Comparison of ENCODE assay signal across 18 cellular contexts in genomic region chr1:81313289-81313688, GRCh38.
DNase-seq lines count a peak whose midpoint lies in the region; ATAC-seq, FAIRE-seq and TF ChIP-seq lines count a peak whose summit lies in the region.
"Had no signal": no experiment of that assay in that cellular context is flagged by ENCODE, and none has a peak within 500 bp of the region (broad histone marks: within the 10 kb centered on the region; RNA-seq: fewer than 3 reads in every experiment).

No MANE protein-coding gene starts in this region.

- intact Hi-C loops in HepG2 (cut with micrococcal nuclease; ENCODE audit: unreplicated experiment) (no loop called here), right lobe of liver (cut with DNase I) (no loop called here)

- H2AFZ ChIP-seq in HepG2 (ENCODE audit: low read length), result no peak overlapping the region
- peak overlapping the region; percentile 9 for H2AFZ ChIP-seq in smooth muscle cell (ENCODE audit: low read depth)

- POLR2A ChIA-PET in HepG2 (lab: Yijun Ruan, JAX), result no interaction called here
- POLR2A ChIA-PET in RWPE1 (lab: Yijun Ruan, JAX; ENCODE audit: low non-redundant PET), result no interaction called here

- TF ChIP-seq RAD21 in HepG2 (CRISPR knock-in tag; IDR thresholded peaks at IDR 0.05), result no peak

- no peak for TF ChIP-seq POLR2A in HepG2 (IDR thresholded peaks at IDR 0.05; ENCODE audit: insufficient read depth in 1 of 2, low read depth in 2 of 2, low read length in 2 of 2)
- no peak for TF ChIP-seq POLR2A in right lobe of liver (IDR thresholded peaks at IDR 0.05)

- CTCF ChIA-PET in HepG2 (lab: Yijun Ruan, JAX; ENCODE audit: low intra/inter-chr PET ratio, low total read pairs), result no interaction called here
- CTCF ChIA-PET in RWPE1 (lab: Yijun Ruan, JAX), result no interaction called here

- H3K4me1 ChIP-seq in HepG2 (ENCODE audit: insufficient read depth, low read length), result no peaks in the 10 kb centered on the region
- H3K4me1 ChIP-seq in right lobe of liver, result no peaks in the 10 kb centered on the region
- peaks cover 81% of the 10 kb centered on the region for H3K4me1 ChIP-seq in HUES64 (ENCODE audit: insufficient read depth, low read length)
- peaks cover 0 to 7% of the 10 kb centered on the region in 2 donors for H3K4me1 ChIP-seq in right atrium auricular region
- H3K4me1 ChIP-seq in smooth muscle cell (ENCODE audit: low read depth), result peaks cover 77% of the 10 kb centered on the region
- H3K4me1 ChIP-seq: A549, BE2C had no signal

- in situ Hi-C loops in HepG2 (cut with HindIII; ENCODE audit: extremely low pct_ligation_motif_present, low pct_unique_long_range_greater_than_20kb), result no loop called here

- H4K20me1 ChIP-seq in HepG2 (ENCODE audit: insufficient read depth, low read length) (no peaks in the 10 kb centered on the region), smooth muscle cell (ENCODE audit: low read depth) (no peaks in the 10 kb centered on the region)

- WGBS in HepG2 (ENCODE audit: low lambda C conversion rate), result 21% methylated on average over 4 of the region's 4 CpGs
- 40% methylated on average over 4 of the region's 4 CpGs for WGBS in right lobe of liver (ENCODE audit: insufficient coverage, low coverage, low lambda C conversion rate, missing lambda C conversion rate)
- 35% methylated on average over 4 of the region's 4 CpGs for WGBS in HUES64
- 60% methylated on average over 4 of the region's 4 CpGs for WGBS in smooth muscle cell (ENCODE audit: low lambda C conversion rate)

- H3K9me3 ChIP-seq in HepG2 (ENCODE audit: low read length) (peaks cover 34% of the 10 kb centered on the region), right lobe of liver (no peaks in the 10 kb centered on the region), HUES64 (ENCODE audit: insufficient read depth, low read depth, low read length) (no peaks in the 10 kb centered on the region), right atrium auricular region (no peaks in the 10 kb centered on the region), smooth muscle cell (replicated peaks; ENCODE audit: low read depth) (no peaks in the 10 kb centered on the region)
- H3K9me3 ChIP-seq: A549, BE2C had no signal

- H3K9ac ChIP-seq in HepG2 (ENCODE audit: insufficient read depth, low read depth, low read length) (no peak overlapping the region), HUES64 (ENCODE audit: low read depth, low read length) (peak overlapping the region; percentile 39; the same call in 1 of the 2 replicates), smooth muscle cell (ENCODE audit: low read depth) (no peak overlapping the region)

- BruUV-seq in HepG2 (replicated peaks; lab: Mats Ljungman, UMichigan), result no TSS peak

- no peak for FAIRE-seq in HepG2 (lab: Jason Lieb, UNC)
- FAIRE-seq: A549, GM19239, HTR-8/SVneo had no signal

- H3K4me3 ChIP-seq in HepG2 (replicated peaks in 1 of 3; ENCODE audit: insufficient read depth in 1 of 3, low read depth in 2 of 3, low read length in 3 of 3) (no peak overlapping the region), right lobe of liver (no peak overlapping the region), HUES64 (ENCODE audit: low read length) (peak overlapping the region; percentile 5; the same call in 1 of the 2 replicates), right atrium auricular region (no peak overlapping the region), smooth muscle cell (no peak overlapping the region)
- H3K4me3 ChIP-seq: A549 had no signal

- ATAC-seq in HepG2 (no peak), right lobe of liver (no peak), HG02884 (IDR thresholded peaks at IDR 0.05; ENCODE audit: unreplicated experiment) (no peak)
- ATAC-seq: A549 had no signal

- H3K4me2 ChIP-seq in HepG2 (ENCODE audit: low read depth, low read length) (no peak overlapping the region), smooth muscle cell (no peak overlapping the region)
- H3K4me2 ChIP-seq: A549 had no signal

- no peak for DNase-seq in HepG2 (ENCODE audit: low spot score)
- DNase-seq in right lobe of liver, result no peak
- DNase-seq in right atrium auricular region (ENCODE audit: low spot score), result no peak
- no peak for DNase-seq in smooth muscle cell (lab: John Stamatoyannopoulos, UW; ENCODE audit: unreplicated experiment)
- DNase-seq in RWPE1 (ENCODE audit: low spot score), result no peak
- DNase-seq in DMS53 (lab: John Stamatoyannopoulos, UW), result no peak
- DNase-seq: BE2C; CD4-positive, alpha-beta memory T cell; DND-41; GF-D8; H7; KG1 had no signal

- TF ChIP-seq CTCF in HepG2 (CRISPR knock-in tag; IDR thresholded peaks at IDR 0.05) (no peak), right lobe of liver (IDR thresholded peaks at IDR 0.05) (no peak), right atrium auricular region (IDR thresholded peaks at IDR 0.05) (no peak), smooth muscle cell (IDR thresholded peaks at IDR 0.05; ENCODE audit: borderline replicate concordance, insufficient read depth, poor library complexity, severe bottlenecking) (no peak), RWPE1 (conservative IDR thresholded peaks at IDR 0.05; ENCODE audit: low read depth) (no peak)

- H3F3A ChIP-seq in smooth muscle cell (ENCODE audit: low read depth), result no peaks in the 10 kb centered on the region

- H3K36me3 ChIP-seq in HepG2 (replicated peaks in 1 of 2; ENCODE audit: control insufficient read depth in 1 of 2, insufficient read depth in 2 of 2, low read length in 2 of 2), result no peaks in the 10 kb centered on the region
- H3K36me3 ChIP-seq in right lobe of liver, result no peaks in the 10 kb centered on the region
- no peaks in the 10 kb centered on the region for H3K36me3 ChIP-seq in HUES64 (ENCODE audit: insufficient read depth, low read length)
- H3K36me3 ChIP-seq in right atrium auricular region, result no peaks in the 10 kb centered on the region
- no peaks in the 10 kb centered on the region for H3K36me3 ChIP-seq in smooth muscle cell (ENCODE audit: low read depth)
- H3K36me3 ChIP-seq: BE2C had no signal

- H3K79me2 ChIP-seq in HepG2 (ENCODE audit: insufficient read depth, low read length), result no peaks in the 10 kb centered on the region
- no peaks in the 10 kb centered on the region for H3K79me2 ChIP-seq in smooth muscle cell (ENCODE audit: low read depth)

- H3K27me3 ChIP-seq in HepG2 (ENCODE audit: control insufficient read depth in 1 of 2, insufficient read depth in 2 of 2, low read length in 2 of 2), result no peaks in the 10 kb centered on the region
- H3K27me3 ChIP-seq in right lobe of liver, result no peaks in the 10 kb centered on the region
- H3K27me3 ChIP-seq in HUES64 (ENCODE audit: insufficient read depth, low read length), result no peaks in the 10 kb centered on the region
- no peaks in the 10 kb centered on the region for H3K27me3 ChIP-seq in right atrium auricular region
- peaks cover 15% of the 10 kb centered on the region for H3K27me3 ChIP-seq in smooth muscle cell (ENCODE audit: low read depth)
- H3K27me3 ChIP-seq: BE2C had no signal

- no peak for TF ChIP-seq EP300 in HepG2 (IDR thresholded peaks at IDR 0.05; ENCODE audit: low read depth in 2 of 2, low read length in 2 of 2)
- TF ChIP-seq EP300 in HepG2 (CRISPR knock-in tag; IDR thresholded peaks at IDR 0.05; ENCODE audit: borderline replicate concordance), result no peak

- H3K27ac ChIP-seq in HepG2 (ENCODE audit: extremely low read length, insufficient read depth, low read length) (no peak overlapping the region), right lobe of liver (no peak overlapping the region), HUES64 (ENCODE audit: low read depth, low read length) (peak overlapping the region; percentile 82), right atrium auricular region (peak overlapping the region; percentile 0 to 80), smooth muscle cell (ENCODE audit: low read depth) (no peak overlapping the region), RWPE1 (no peak overlapping the region)
- H3K27ac ChIP-seq: A549, C4-2B had no signal

TF ChIP-seq in HepG2, 621 proteins besides CTCF, POLR2A, EP300 and RAD21:
- no peak for TF ChIP-seq MYPOP (CRISPR knock-in tag; IDR thresholded peaks at IDR 0.05)
- TF ChIP-seq MNT (IDR thresholded peaks at IDR 0.05), result 0 out of 2 replicates have a peak, but pooled peaks have one; percentile 12
- no peak for TF ChIP-seq PRPF4 (IDR thresholded peaks at IDR 0.05; ENCODE audit: low read depth, low read length, poor library complexity, severe bottlenecking)
- no peak for TF ChIP-seq ZFX (CRISPR knock-in tag; IDR thresholded peaks at IDR 0.05; ENCODE audit: low read depth)
- no peak for TF ChIP-seq ASH2L (IDR thresholded peaks at IDR 0.05; ENCODE audit: insufficient read length, low read depth, low read length)
- TF ChIP-seq ZSCAN29 (CRISPR knock-in tag; conservative IDR thresholded peaks at IDR 0.05), result no peak
- no peak for TF ChIP-seq ZNF414 (CRISPR knock-in tag; IDR thresholded peaks at IDR 0.05)

Comparison
In these comparisons a context has a peak if more than half of its experiments do, and no peak if none do; other contexts are left out.
1. H3K27ac ChIP-seq: peak in HUES64 (single experiment) and right atrium auricular region (2 of 2); none in HepG2 (single experiment), right lobe of liver (0 of 3), smooth muscle cell (single experiment) and RWPE1 (single experiment).